In genomic region chr15:35087759-35088158, GRCh38 we compare ENCODE assay signal across 26 cellular contexts. TPM values are rescaled to one million over a fixed set of nuclear protein-coding genes. Genes with fewer than 3 reads are reported as not detected.
"Had no signal": no experiment of that assay in that cellular context is flagged by ENCODE, and none has a peak within 500 bp of the region (broad histone marks: within the 10 kb centered on the region; RNA-seq: fewer than 3 reads in every experiment).

No MANE protein-coding gene starts in this region.

- H3K4me3 ChIP-seq: heart left ventricle, left ventricle myocardium inferior, lung, pancreas, prostate gland, sigmoid colon, spleen, suprapubic skin, thoracic aorta, tibial artery, upper lobe of right lung had no signal

- H3K36me3 ChIP-seq: heart left ventricle, left ventricle myocardium inferior, pancreas, prostate gland, sigmoid colon, spleen, suprapubic skin, thoracic aorta, tibial artery, upper lobe of right lung had no signal

- H3K9me3 ChIP-seq: heart left ventricle, left ventricle myocardium inferior, pancreas, prostate gland, sigmoid colon, suprapubic skin, thoracic aorta, tibial artery, upper lobe of right lung had no signal

- H3K36me3 Mint-ChIP-seq: immature natural killer cell; natural killer cell; stimulated activated effector memory CD8-positive, alpha-beta T cell treated with anti-CD3 and anti-CD28 coated beads, Interleukin-12 subunit alpha, Interleukin-12 subunit beta, amount 100 ng/mL, for 72 hours had no signal

- H3K4me3 Mint-ChIP-seq: immature natural killer cell; memory B cell; naive B cell; natural killer cell; stimulated activated effector memory CD8-positive, alpha-beta T cell treated with anti-CD3 and anti-CD28 coated beads, Interleukin-12 subunit alpha, Interleukin-12 subunit beta, amount 100 ng/mL, for 72 hours; stimulated activated naive CD8-positive, alpha-beta T cell treated with anti-CD3 and anti-CD28 coated beads, Interleukin-15, Interleukin-2, amounts not matched to agents 100 ng/mL and 50 ng/mL, for 24 hours had no signal

- H3K4me1 ChIP-seq: heart left ventricle, left ventricle myocardium inferior, pancreas, prostate gland, sigmoid colon, spleen, suprapubic skin, tibial artery, upper lobe of right lung had no signal

- H3K4me1 Mint-ChIP-seq: immature natural killer cell; memory B cell; naive B cell; natural killer cell; stimulated activated effector memory CD8-positive, alpha-beta T cell treated with anti-CD3 and anti-CD28 coated beads, Interleukin-12 subunit alpha, Interleukin-12 subunit beta, amount 100 ng/mL, for 72 hours had no signal

- H3K27ac ChIP-seq: heart left ventricle, left ventricle myocardium inferior, pancreas, prostate gland, sigmoid colon, spleen, suprapubic skin, thoracic aorta, tibial artery, upper lobe of right lung had no signal

- H3K27me3 ChIP-seq: heart left ventricle, pancreas, sigmoid colon, spleen, suprapubic skin, tibial artery, upper lobe of right lung had no signal

- H3K27me3 Mint-ChIP-seq: memory B cell; stimulated activated naive CD8-positive, alpha-beta T cell treated with anti-CD3 and anti-CD28 coated beads, Interleukin-15, Interleukin-2, amounts not matched to agents 100 ng/mL and 50 ng/mL, for 24 hours had no signal

- H3K27ac Mint-ChIP-seq: immature natural killer cell; memory B cell; natural killer cell; stimulated activated effector memory CD8-positive, alpha-beta T cell treated with anti-CD3 and anti-CD28 coated beads, Interleukin-12 subunit alpha, Interleukin-12 subunit beta, amount 100 ng/mL, for 72 hours; stimulated activated naive CD8-positive, alpha-beta T cell treated with anti-CD3 and anti-CD28 coated beads, Interleukin-15, Interleukin-2, amounts not matched to agents 100 ng/mL and 50 ng/mL, for 24 hours had no signal

- H3K9me3 Mint-ChIP-seq: memory B cell; natural killer cell; stimulated activated effector memory CD8-positive, alpha-beta T cell treated with anti-CD3 and anti-CD28 coated beads, Interleukin-12 subunit alpha, Interleukin-12 subunit beta, amount 100 ng/mL, for 72 hours; stimulated activated naive CD8-positive, alpha-beta T cell treated with anti-CD3 and anti-CD28 coated beads, Interleukin-15, Interleukin-2, amounts not matched to agents 100 ng/mL and 50 ng/mL, for 24 hours had no signal

- DNase-seq: heart left ventricle; hypothalamus; immature natural killer cell; kidney; left ventricle myocardium inferior; naive B cell; natural killer cell; pancreas; retina; right cardiac atrium; sigmoid colon; small intestine; spleen; stimulated activated CD4-positive, alpha-beta T cell treated with anti-CD3 and anti-CD28 coated beads, Interleukin-4, amount 100 ng/mL, for 24 hours; stimulated activated naive CD4-positive, alpha-beta T cell; tibial artery; trophoblast cell; upper lobe of right lung had no signal

RNA-seq across cellular contexts. Expression of gene NANOGP8, which starts 2.7 kb away (rescaled TPM):
- total RNA-seq: left ventricle myocardium inferior, natural killer cell, right cardiac atrium, upper lobe of right lung had no signal
- polyA plus RNA-seq: immature natural killer cell, lung, neural cell, small intestine, spleen had no signal
